ENCODE assay signal across 36 cellular contexts in genomic region chr1:110302836-110303235, GRCh38.
"Had no signal": no experiment of that assay in that cellular context is flagged by ENCODE, and none has a peak within 500 bp of the region (broad histone marks: within the 10 kb centered on the region; RNA-seq: fewer than 3 reads in every experiment).

No MANE protein-coding gene starts in this region.

- H3K36me3 ChIP-seq: adrenal gland, ascending aorta, brain microvascular endothelial cell, breast epithelium, cardiac muscle cell had no signal

- H3K27ac ChIP-seq: adrenal gland, ascending aorta, body of pancreas, brain microvascular endothelial cell, breast epithelium, cardiac muscle cell had no signal

- H3K9me3 ChIP-seq: adrenal gland, ascending aorta, body of pancreas, breast epithelium had no signal

- H3K9me3 Mint-ChIP-seq: activated naive CD4-positive, alpha-beta T cell treated with anti-CD3 and anti-CD28 coated beads for 36 hours; activated naive CD4-positive, alpha-beta T cell treated with anti-CD3 and anti-CD28 coated beads, Interleukin-2, amount 10 ng/mL, durations not matched to agents 7 days and 5 days; activated naive CD4-positive, alpha-beta T cell treated with anti-CD3 and anti-CD28 coated beads, Interleukin-2, amount 50 U/mL, for 24 hours; activated naive CD8-positive, alpha-beta T cell treated with anti-CD3 and anti-CD28 coated beads for 36 hours; activated naive CD8-positive, alpha-beta T cell treated with anti-CD3 and anti-CD28 coated beads, Interleukin-2, amount 10 ng/mL, durations not matched to agents 7 days and 5 days; activated naive CD8-positive, alpha-beta T cell treated with anti-CD3 and anti-CD28 coated beads, Interleukin-2, amount 50 U/mL, for 24 hours; activated T-cell treated with anti-CD3 and anti-CD28 coated beads, Interleukin-2, amount 50 U/mL, for 24 hours; activated T-cell treated with anti-CD3 and anti-CD28 coated beads, Interleukin-2, amount 50 U/mL, for 4 hours; activated T-cell treated with anti-CD3 and anti-CD28 coated beads, Interleukin-2, amount 50 U/mL, for 72 hours; activated T-helper 1 cell treated with anti-CD3 and anti-CD28 coated beads, Interleukin-12 subunit alpha, Interleukin-12 subunit beta, Interleukin-2, Interleukin-4 antibody, amounts not matched to agents 30 ng/mL and 10 ng/mL and 1 ng/mL, durations not matched to agents 14 hours and 24 hours and 36 hours; activated T-helper 2 cell treated with anti-CD3 and anti-CD28 coated beads, Interferon-gamma antibody, Interleukin-2, Interleukin-4, amounts not matched to agents 10 μg/mL and 5 μg/mL and 100 μg/mL, durations not matched to agents 14 hours and 24 hours and 36 hours; brain; central memory CD8-positive, alpha-beta T cell had no signal

- H3K27me3 ChIP-seq: adrenal gland, ascending aorta, body of pancreas, brain microvascular endothelial cell, breast epithelium had no signal

- H3K27me3 Mint-ChIP-seq: activated naive CD4-positive, alpha-beta T cell treated with anti-CD3 and anti-CD28 coated beads, Interleukin-2, amount 50 U/mL, for 24 hours; activated naive CD8-positive, alpha-beta T cell treated with anti-CD3 and anti-CD28 coated beads for 36 hours; activated naive CD8-positive, alpha-beta T cell treated with anti-CD3 and anti-CD28 coated beads, Interleukin-2, amount 50 U/mL, for 24 hours had no signal

- H3K4me1 Mint-ChIP-seq: activated naive CD4-positive, alpha-beta T cell treated with anti-CD3 and anti-CD28 coated beads, Interleukin-2, amount 10 ng/mL, durations not matched to agents 7 days and 5 days; activated naive CD4-positive, alpha-beta T cell treated with anti-CD3 and anti-CD28 coated beads, Interleukin-2, amount 50 U/mL, for 24 hours; activated naive CD8-positive, alpha-beta T cell treated with anti-CD3 and anti-CD28 coated beads for 36 hours; activated naive CD8-positive, alpha-beta T cell treated with anti-CD3 and anti-CD28 coated beads, Interleukin-2, amount 10 ng/mL, durations not matched to agents 7 days and 5 days; activated naive CD8-positive, alpha-beta T cell treated with anti-CD3 and anti-CD28 coated beads, Interleukin-2, amount 50 U/mL, for 24 hours; central memory CD8-positive, alpha-beta T cell had no signal

- H3K36me3 Mint-ChIP-seq: activated naive CD4-positive, alpha-beta T cell treated with anti-CD3 and anti-CD28 coated beads, Interleukin-2, amount 10 ng/mL, durations not matched to agents 7 days and 5 days; activated naive CD8-positive, alpha-beta T cell; activated naive CD8-positive, alpha-beta T cell treated with anti-CD3 and anti-CD28 coated beads for 36 hours; activated naive CD8-positive, alpha-beta T cell treated with anti-CD3 and anti-CD28 coated beads, Interleukin-2, amount 10 ng/mL, durations not matched to agents 7 days and 5 days; brain had no signal

- DNase-seq: activated effector memory CD4-positive, alpha-beta T cell treated with anti-CD3 and anti-CD28 coated beads, Interleukin-2, amount 50 U/mL, for 16 hours; activated effector memory CD4-positive, alpha-beta T cell treated with Interleukin-2 at 50 U/mL for 16 hours; activated gamma-delta T cell; activated gamma-delta T cell treated with Interleukin-2 at 50 U/mL for 16 hours; activated naive CD4-positive, alpha-beta T cell; activated naive CD4-positive, alpha-beta T cell treated with anti-CD3 and anti-CD28 coated beads for 36 hours; activated naive CD4-positive, alpha-beta T cell treated with anti-CD3 and anti-CD28 coated beads, Interleukin-2, amount 10 ng/mL, durations not matched to agents 7 days and 5 days; activated naive CD4-positive, alpha-beta T cell treated with anti-CD3 and anti-CD28 coated beads, Interleukin-2, amount 50 U/mL, for 16 hours; activated naive CD4-positive, alpha-beta T cell treated with Interleukin-2 at 50 U/mL for 16 hours; activated naive CD8-positive, alpha-beta T cell treated with anti-CD3 and anti-CD28 coated beads for 36 hours; activated naive CD8-positive, alpha-beta T cell treated with anti-CD3 and anti-CD28 coated beads, Interleukin-2, amount 10 ng/mL, durations not matched to agents 7 days and 5 days; activated naive CD8-positive, alpha-beta T cell treated with anti-CD3 and anti-CD28 coated beads, Interleukin-2, amount 50 U/mL, for 24 hours; activated T-cell treated with anti-CD3 and anti-CD28 coated beads for 4 hours; activated T-cell treated with anti-CD3 and anti-CD28 coated beads, Interleukin-2, amount 50 U/mL, for 1 hour; activated T-cell treated with anti-CD3 and anti-CD28 coated beads, Interleukin-2, amount 50 U/mL, for 24 hours; activated T-cell treated with anti-CD3 and anti-CD28 coated beads, Interleukin-2, amount 50 U/mL, for 4 hours; activated T-cell treated with anti-CD3 and anti-CD28 coated beads, Interleukin-2, amount 50 U/mL, for 48 hours; activated T-cell treated with anti-CD3 and anti-CD28 coated beads, Interleukin-2, amount 50 U/mL, for 72 hours; adrenal gland; amniotic stem cell; amygdala; aorta; body of pancreas; brain microvascular endothelial cell; caudate nucleus; central memory CD4-positive, alpha-beta T cell; cerebellar nuclear complex had no signal

- H3K4me3 Mint-ChIP-seq: activated naive CD4-positive, alpha-beta T cell treated with anti-CD3 and anti-CD28 coated beads for 36 hours; activated naive CD4-positive, alpha-beta T cell treated with anti-CD3 and anti-CD28 coated beads, Interleukin-2, amount 10 ng/mL, durations not matched to agents 7 days and 5 days; activated naive CD4-positive, alpha-beta T cell treated with anti-CD3 and anti-CD28 coated beads, Interleukin-2, amount 50 U/mL, for 24 hours; activated naive CD8-positive, alpha-beta T cell; activated naive CD8-positive, alpha-beta T cell treated with anti-CD3 and anti-CD28 coated beads for 36 hours; activated naive CD8-positive, alpha-beta T cell treated with anti-CD3 and anti-CD28 coated beads, Interleukin-2, amount 10 ng/mL, durations not matched to agents 7 days and 5 days; activated naive CD8-positive, alpha-beta T cell treated with anti-CD3 and anti-CD28 coated beads, Interleukin-2, amount 50 U/mL, for 24 hours; activated T-cell treated with anti-CD3 and anti-CD28 coated beads, Interleukin-2, amount 50 U/mL, for 24 hours; activated T-cell treated with anti-CD3 and anti-CD28 coated beads, Interleukin-2, amount 50 U/mL, for 4 hours; activated T-cell treated with anti-CD3 and anti-CD28 coated beads, Interleukin-2, amount 50 U/mL, for 72 hours; activated T-helper 1 cell treated with anti-CD3 and anti-CD28 coated beads, Interleukin-12 subunit alpha, Interleukin-12 subunit beta, Interleukin-2, Interleukin-4 antibody, amounts not matched to agents 30 ng/mL and 10 ng/mL and 1 ng/mL, durations not matched to agents 14 hours and 24 hours and 36 hours; brain; central memory CD8-positive, alpha-beta T cell had no signal

- ATAC-seq: activated naive CD8-positive, alpha-beta T cell treated with anti-CD3 and anti-CD28 coated beads, Interleukin-2, amount 50 U/mL, for 24 hours; activated T-cell treated with anti-CD3 and anti-CD28 coated beads, Interleukin-2, amount 50 U/mL, for 4 hours; activated T-cell treated with anti-CD3 and anti-CD28 coated beads, Interleukin-2, amount 50 U/mL, for 72 hours; body of pancreas had no signal

- H3K4me1 ChIP-seq: ascending aorta, breast epithelium had no signal

- H3K27ac Mint-ChIP-seq: activated naive CD4-positive, alpha-beta T cell treated with anti-CD3 and anti-CD28 coated beads for 36 hours; activated naive CD4-positive, alpha-beta T cell treated with anti-CD3 and anti-CD28 coated beads, Interleukin-2, amount 10 ng/mL, durations not matched to agents 7 days and 5 days; activated naive CD4-positive, alpha-beta T cell treated with anti-CD3 and anti-CD28 coated beads, Interleukin-2, amount 50 U/mL, for 24 hours; activated naive CD8-positive, alpha-beta T cell; activated naive CD8-positive, alpha-beta T cell treated with anti-CD3 and anti-CD28 coated beads for 36 hours; activated naive CD8-positive, alpha-beta T cell treated with anti-CD3 and anti-CD28 coated beads, Interleukin-2, amount 10 ng/mL, durations not matched to agents 7 days and 5 days; activated naive CD8-positive, alpha-beta T cell treated with anti-CD3 and anti-CD28 coated beads, Interleukin-2, amount 50 U/mL, for 24 hours; activated T-cell treated with anti-CD3 and anti-CD28 coated beads, Interleukin-2, amount 50 U/mL, for 24 hours; activated T-cell treated with anti-CD3 and anti-CD28 coated beads, Interleukin-2, amount 50 U/mL, for 72 hours; activated T-helper 1 cell treated with anti-CD3 and anti-CD28 coated beads, Interleukin-12 subunit alpha, Interleukin-12 subunit beta, Interleukin-2, Interleukin-4 antibody, amounts not matched to agents 30 ng/mL and 10 ng/mL and 1 ng/mL, durations not matched to agents 14 hours and 24 hours and 36 hours; activated T-helper 2 cell treated with anti-CD3 and anti-CD28 coated beads, Interferon-gamma antibody, Interleukin-2, Interleukin-4, amounts not matched to agents 10 μg/mL and 5 μg/mL and 100 μg/mL, durations not matched to agents 14 hours and 24 hours and 36 hours; brain had no signal

- H3K4me3 ChIP-seq: adrenal gland, ascending aorta, body of pancreas, breast epithelium, cardiac muscle cell had no signal
